ENCODE assay signal across 21 cellular contexts in the genomic region with DNA sequence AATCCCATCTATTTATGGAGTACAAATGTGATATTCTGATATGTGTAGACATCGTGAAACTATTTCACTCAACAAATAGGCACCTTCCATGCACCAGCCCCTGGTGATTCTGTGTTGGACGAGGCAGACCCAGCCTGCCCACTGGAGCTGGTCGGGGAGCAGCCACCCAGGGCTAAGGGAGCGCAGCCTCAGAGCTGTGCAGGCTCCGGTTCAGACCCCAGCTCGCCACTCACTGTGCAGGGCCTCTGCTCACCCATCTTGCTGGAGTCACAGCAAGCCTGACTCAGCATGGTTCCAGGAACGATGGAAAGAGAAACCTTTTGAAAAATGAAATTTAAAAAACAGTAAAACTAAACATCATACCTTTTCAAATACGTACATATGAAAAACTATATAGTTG. TPM values are rescaled to one million over a fixed set of nuclear protein-coding genes. Genes with fewer than 3 reads are reported as not detected.
"Had no signal": no experiment of that assay in that cellular context is flagged by ENCODE, and none has a peak within 500 bp of the region (broad histone marks: within the 10 kb centered on the region; RNA-seq: fewer than 3 reads in every experiment).

No MANE protein-coding gene starts in this region.

- H3K4me3 ChIP-seq: dorsolateral prefrontal cortex, heart left ventricle, left ventricle myocardium inferior, mucosa of descending colon, pancreas, prostate gland, right lobe of liver, tibial artery, upper lobe of left lung, vagina had no signal

- H3K4me1 ChIP-seq: pancreas, prostate gland, right lobe of liver, tibial artery, upper lobe of left lung, vagina had no signal

- H3K9me3 Mint-ChIP-seq: naive thymus-derived CD8-positive, alpha-beta T cell; stimulated activated naive CD8-positive, alpha-beta T cell treated with anti-CD3 and anti-CD28 coated beads, Interleukin-15, Interleukin-2, amounts not matched to agents 100 ng/mL and 50 ng/mL, for 24 hours had no signal

- H3K27ac ChIP-seq: dorsolateral prefrontal cortex, heart left ventricle, left ventricle myocardium inferior, pancreas, prostate gland, right lobe of liver, tibial artery, upper lobe of left lung, vagina had no signal

- H3K36me3 ChIP-seq: heart left ventricle, left ventricle myocardium inferior, pancreas, prostate gland, right lobe of liver, tibial artery, upper lobe of left lung, vagina had no signal

- H3K9me3 ChIP-seq: heart left ventricle, left ventricle myocardium inferior, mucosa of descending colon, pancreas, prostate gland, right lobe of liver, tibial artery, upper lobe of left lung, vagina had no signal

- H3K36me3 Mint-ChIP-seq: naive thymus-derived CD8-positive, alpha-beta T cell; stimulated activated memory B cell treated with anti-CD40 and anti-IgM and Interleukin-4, amounts not matched to agents 10 μg/mL and 1 μg/mL and 100 μg/mL, for 72 hours had no signal

- H3K4me3 Mint-ChIP-seq: naive thymus-derived CD8-positive, alpha-beta T cell; stimulated activated memory B cell treated with anti-CD40 and anti-IgM and Interleukin-4, amounts not matched to agents 10 μg/mL and 1 μg/mL and 100 μg/mL, for 72 hours; stimulated activated naive CD8-positive, alpha-beta T cell treated with anti-CD3 and anti-CD28 coated beads, Interleukin-15, Interleukin-2, amounts not matched to agents 100 ng/mL and 50 ng/mL, for 24 hours had no signal

- ATAC-seq: heart left ventricle; left cardiac atrium; mucosa of descending colon; naive thymus-derived CD8-positive, alpha-beta T cell; pancreas; right lobe of liver; stimulated activated memory B cell treated with anti-CD40 and anti-IgM and Interleukin-4, amounts not matched to agents 10 μg/mL and 1 μg/mL and 100 μg/mL, for 72 hours had no signal

- DNase-seq: cortex of kidney; dorsolateral prefrontal cortex; effector CD8-positive, alpha-beta T cell; heart left ventricle; hypothalamus; kidney; left cardiac atrium; left ventricle myocardium inferior; mammary epithelial cell; mucosa of descending colon; naive thymus-derived CD8-positive, alpha-beta T cell; pancreas; stimulated activated CD4-positive, alpha-beta T cell treated with anti-CD3 and anti-CD28 coated beads, Interleukin-4, amount 100 ng/mL, for 24 hours; tibial artery; upper lobe of left lung had no signal

- H3K27ac Mint-ChIP-seq: naive thymus-derived CD8-positive, alpha-beta T cell; stimulated activated memory B cell treated with anti-CD40 and anti-IgM and Interleukin-4, amounts not matched to agents 10 μg/mL and 1 μg/mL and 100 μg/mL, for 72 hours; stimulated activated naive CD8-positive, alpha-beta T cell treated with anti-CD3 and anti-CD28 coated beads, Interleukin-15, Interleukin-2, amounts not matched to agents 100 ng/mL and 50 ng/mL, for 24 hours had no signal

- H3K27me3 ChIP-seq: pancreas, right lobe of liver, upper lobe of left lung, vagina had no signal

- H3K4me1 Mint-ChIP-seq: stimulated activated memory B cell treated with anti-CD40 and anti-IgM and Interleukin-4, amounts not matched to agents 10 μg/mL and 1 μg/mL and 100 μg/mL, for 72 hours had no signal

RNA-seq across cellular contexts. Expression of gene BCL11B, which starts 52.3 kb away (rescaled TPM):
- polyA plus RNA-seq: fibroblast of lung had no signal
